In genomic region chr12:57750561-57751431, GRCh38 we compare ENCODE assay signal across 8 cellular contexts. TPM values are rescaled to one million over a fixed set of nuclear protein-coding genes. Genes with fewer than 3 reads are reported as not detected.
A peak's percentile ranks its signal among the peaks of the same experiment; 100 is the strongest.
DNase-seq lines count a peak whose midpoint lies in the region; ATAC-seq, FAIRE-seq and TF ChIP-seq lines count a peak whose summit lies in the region.

No MANE protein-coding gene starts in this region.

- peak overlapping the region; percentile 85 for H3K4me3 ChIP-seq in CD8-positive, alpha-beta T cell (ENCODE audit: low read depth, low read length)
- H3K4me3 ChIP-seq in OCI-LY7 (ENCODE audit: low read depth, low read length, poor library complexity, severe bottlenecking) (peak overlapping the region; percentile 92), H1 (ENCODE audit: extremely low read depth in 1 of 4, insufficient read depth in 2 of 4, low read depth in 3 of 4, low read length in 4 of 4) (peak overlapping the region; percentile 96 to 99 (median 98)), aorta (ENCODE audit: low read length in 2 of 2) (no peak overlapping the region)

- CTCF ChIA-PET in CD8-positive, alpha-beta T cell (lab: Charles Lee): interaction anchor here (0.9 kb wide), 1 partner anchor 8 kb away, joined by 4 read pairs; no protein-coding TSS in a partner anchor
- CTCF ChIA-PET in OCI-LY7 (lab: Charles Lee; ENCODE audit: unreplicated experiment): no interaction called here
- CTCF ChIA-PET in H1 (lab: Charles Lee; ENCODE audit: partially characterized antibody): interaction anchor here (1.0 to 1.6 kb wide), 3 partner anchors 8 to 24 kb away, joined by 3 to 8 read pairs (median 7); no protein-coding TSS in a partner anchor

- H4K91ac ChIP-seq in H1 (replicated peaks; ENCODE audit: insufficient read length, low read length): no peak overlapping the region

- H3K27me3 ChIP-seq in CD8-positive, alpha-beta T cell (ENCODE audit: insufficient read depth, low read length): no peaks in the 10 kb centered on the region
- H3K27me3 ChIP-seq in H1 (replicated peaks in 1 of 4; ENCODE audit: control insufficient read depth in 3 of 4, extremely low read depth in 1 of 4, insufficient read depth in 3 of 4, low read length in 3 of 4) (peaks cover 3 to 14% (median 8%) of the 10 kb centered on the region in 4 experiments), aorta (ENCODE audit: control insufficient read depth in 1 of 2, insufficient read depth in 2 of 2, low read length in 1 of 2) (no peaks in the 10 kb centered on the region)

- 90% methylated on average over 15 of the region's 15 CpGs; no CpG with 5 or more reads in 1 of the 2 experiments for whole genome bisulfite sequencing in H1 (ENCODE audit: extremely low coverage in 1 of 2, insufficient coverage in 1 of 2, insufficient read length in 1 of 2, insufficient replicate concordance in 2 of 2, low coverage in 1 of 2, low lambda C conversion rate in 2 of 2, missing lambda C conversion rate in 1 of 2), 2 experiments
- 84 to 88% methylated on average over 15 of the region's 15 CpGs for WGBS in aorta, 2 donors

- peaks cover 46% of the 10 kb centered on the region for H3K36me3 Mint-ChIP-seq in CD8-positive, alpha-beta T cell
- H3K36me3 Mint-ChIP-seq in neural crest cell (ENCODE audit: low read depth): peaks cover 28% of the 10 kb centered on the region

- TF ChIP-seq RAD21 in H1 (IDR thresholded peaks at IDR 0.05 in 1 of 2, conservative IDR thresholded peaks at IDR 0.05 in 1 of 2; ENCODE audit: low read depth in 2 of 2, low read length in 2 of 2): no peak

- peaks cover 55% of the 10 kb centered on the region for H3K4me1 Mint-ChIP-seq in CD8-positive, alpha-beta T cell (ENCODE audit: low read depth)
- peaks cover 51% of the 10 kb centered on the region for H3K4me1 Mint-ChIP-seq in neural crest cell

- peak overlapping the region in 3 of 4 experiments; percentile 96 to 99 (median 96); a peak in 6 of 7 replicates for H3K9ac ChIP-seq in H1 (replicated peaks in 1 of 4; ENCODE audit: extremely low read depth in 1 of 4, low read depth in 3 of 4, low read length in 3 of 4)

- H3K27me3 Mint-ChIP-seq in CD8-positive, alpha-beta T cell (ENCODE audit: low read depth): no peaks in the 10 kb centered on the region
- peaks cover 28% of the 10 kb centered on the region for H3K27me3 Mint-ChIP-seq in neural crest cell (ENCODE audit: low read depth)

- peaks cover 15% of the 10 kb centered on the region for H3K79me1 ChIP-seq in H1 (ENCODE audit: low read depth, low read length)

- H3K9me3 Mint-ChIP-seq in CD8-positive, alpha-beta T cell: no peaks in the 10 kb centered on the region
- no peaks in the 10 kb centered on the region for H3K9me3 Mint-ChIP-seq in neural crest cell

- H2AFZ ChIP-seq in OCI-LY7 (ENCODE audit: low read length) (no peak overlapping the region), H1 (ENCODE audit: low read length) (no peak overlapping the region)

- no peak overlapping the region for H2BK20ac ChIP-seq in H1 (ENCODE audit: low read length)

- intact Hi-C loops in CD8-positive, alpha-beta T cell (cut with DNase I, micrococcal nuclease): loop anchor here (5.0 kb wide), 3 partner anchors 97 to 1823 kb away; partner anchors contain the start of genes CTDSP2 (in 1 of the 2), NAB2 (in 1 of the 2) and PYM1 (in 1 of the 2)
- intact Hi-C loops in OCI-LY7 (cut with micrococcal nuclease; ENCODE audit: unreplicated experiment) (loop anchor here (5.0 kb wide), 2 partner anchors 228 to 508 kb away; partner anchors contain the start of genes DDIT3 and MBD6), aorta (cut with DNase I) (no loop called here)

- peaks cover 41% of the 10 kb centered on the region for H3K4me1 ChIP-seq in CD8-positive, alpha-beta T cell (ENCODE audit: insufficient read depth, low read length)
- H3K4me1 ChIP-seq in OCI-LY7 (ENCODE audit: insufficient read depth, low read length, poor library complexity, severe bottlenecking) (peaks cover 31% of the 10 kb centered on the region), H1 (replicated peaks in 1 of 4; ENCODE audit: control insufficient read depth in 3 of 4, insufficient read depth in 4 of 4, low read length in 3 of 4) (peaks cover 4 to 20% (median 5%) of the 10 kb centered on the region in 4 experiments; a peak in 6 of 7 replicates), aorta (ENCODE audit: control insufficient read depth in 1 of 2, insufficient read depth in 2 of 2, low read length in 2 of 2) (peaks cover 0 to 4% of the 10 kb centered on the region in 2 donors)

- TF ChIP-seq POLR2A in H1 (IDR thresholded peaks at IDR 0.05; ENCODE audit: control extremely low read depth in 1 of 2, low read depth in 2 of 2, low read length in 2 of 2): peak in 1 of 2 experiments; percentile 43; a peak in 1 of 3 replicates

- H3K4me2 ChIP-seq in OCI-LY7 (ENCODE audit: low read length) (peak overlapping the region; percentile 89), H1 (ENCODE audit: insufficient read depth in 1 of 2, low read depth in 2 of 2, low read length in 2 of 2) (peak overlapping the region; percentile 95 to 96)

- H3K14ac ChIP-seq in H1 (ENCODE audit: insufficient read length): no peak overlapping the region

- H3K4ac ChIP-seq in H1 (replicated peaks; ENCODE audit: insufficient read length, low read depth, low read length): peak overlapping the region; percentile 47

- no peaks in the 10 kb centered on the region for H3K9me2 ChIP-seq in OCI-LY7 (ENCODE audit: insufficient read depth, low read length)

- peak overlapping the region; percentile 66 for H2AK5ac ChIP-seq in H1 (ENCODE audit: low read depth, low read length)

- no peak for ATAC-seq in CD8-positive, alpha-beta T cell
- ATAC-seq in HG03442 (IDR thresholded peaks at IDR 0.05; ENCODE audit: unreplicated experiment) (no peak), aorta (ENCODE audit: low FRiP score) (no peak)

- H2BK15ac ChIP-seq in H1 (ENCODE audit: low read length): no peak overlapping the region; the same call in 1 of the 2 replicates

- H3K4me3 Mint-ChIP-seq in CD8-positive, alpha-beta T cell: peak overlapping the region; percentile 90
- H3K4me3 Mint-ChIP-seq in neural crest cell: peak overlapping the region; percentile 98

- no peak overlapping the region for H3K23ac ChIP-seq in H1 (ENCODE audit: insufficient read length)

- peak overlapping the region; percentile 97 for H4K8ac ChIP-seq in H1 (ENCODE audit: extremely low read depth, insufficient read depth, low read length)

- no peak for TF ChIP-seq CTCF in CD8-positive, alpha-beta T cell (IDR thresholded peaks at IDR 0.05)
- TF ChIP-seq CTCF in OCI-LY7 (conservative IDR thresholded peaks at IDR 0.05; ENCODE audit: low read length) (no peak), H1 (IDR thresholded peaks at IDR 0.05; ENCODE audit: control extremely low read depth in 1 of 3, insufficient read depth in 1 of 3, low read depth in 1 of 3, low read length in 3 of 3) (no peak), neural crest cell (conservative IDR thresholded peaks at IDR 0.05) (no peak)

- POLR2A ChIA-PET in CD8-positive, alpha-beta T cell (lab: Charles Lee): no interaction called here
- POLR2A ChIA-PET in OCI-LY7 (lab: Charles Lee) (interaction anchor here (1.2 kb wide), 1 partner anchor 10 kb away, joined by 4 read pairs; no protein-coding TSS in a partner anchor), H1 (lab: Charles Lee; ENCODE audit: partially characterized antibody) (interaction anchor here (0.7 to 5.3 kb wide), 8 partner anchors 9 to 226 kb away, joined by 3 to 25 read pairs (median 3); partner anchors contain the start of gene AGAP2)

- no peak for DNase-seq in CD8-positive, alpha-beta T cell
- DNase-seq in OCI-LY7 (ENCODE audit: low spot score): no peak
- DNase-seq in H1 (ENCODE audit: low read depth in 1 of 2, low spot score in 2 of 2): no peak
- no peak for DNase-seq in neural crest cell (ENCODE audit: low read depth, low spot score)
- no peak for DNase-seq in aorta
- DNase-seq in HPDE6-E6E7 (ENCODE audit: extremely low spot score): no peak
- no peak for DNase-seq in GOT3 (lab: John Stamatoyannopoulos, UW)

- TF ChIP-seq EP300 in H1 (IDR thresholded peaks at IDR 0.05; ENCODE audit: borderline replicate concordance in 1 of 2, low read depth in 2 of 2, low read length in 2 of 2): no peak

- no peak overlapping the region for H4K5ac ChIP-seq in H1 (ENCODE audit: insufficient read length, low read depth, low read length)

- no TSS peak for BruUV-seq in OCI-LY7 (replicated peaks; lab: Mats Ljungman, UMichigan)

- no peak overlapping the region for H3K27ac ChIP-seq in CD8-positive, alpha-beta T cell (ENCODE audit: low read depth, low read length)
- H3K27ac ChIP-seq in OCI-LY7 (ENCODE audit: low read depth, low read length, poor library complexity, severe bottlenecking) (peak overlapping the region; percentile 42), H1 (ENCODE audit: low read depth, low read length) (peak overlapping the region; percentile 86; the same call in 1 of the 2 replicates), aorta (ENCODE audit: low read depth in 1 of 2, low read length in 2 of 2) (peak overlapping the region in 1 of 2 donors; percentile 65)

- peak overlapping the region; percentile 52 for H3K56ac ChIP-seq in H1 (replicated peaks; ENCODE audit: insufficient read length, low read depth, low read length)

- no peak for FAIRE-seq in H1 (lab: Jason Lieb, UNC)

- no peak overlapping the region for H3K18ac ChIP-seq in H1 (ENCODE audit: extremely low read depth, low read length)

- H3K79me2 ChIP-seq in OCI-LY7 (ENCODE audit: insufficient read depth, low read depth, low read length) (peaks cover 32% of the 10 kb centered on the region), H1 (ENCODE audit: control insufficient read depth in 1 of 2, insufficient read depth in 2 of 2, low read length in 2 of 2) (peaks cover 12 to 20% of the 10 kb centered on the region in 2 experiments)

- H3K23me2 ChIP-seq in H1 (ENCODE audit: low read depth, low read length): peaks cover 18% of the 10 kb centered on the region

- peaks cover 5% of the 10 kb centered on the region for H3K36me3 ChIP-seq in CD8-positive, alpha-beta T cell (ENCODE audit: insufficient read depth, low read length)
- peaks cover 56% of the 10 kb centered on the region for H3K36me3 ChIP-seq in OCI-LY7 (ENCODE audit: insufficient read depth, low read length)
- H3K36me3 ChIP-seq in H1 (ENCODE audit: control insufficient read depth in 2 of 4, insufficient read depth in 4 of 4, low read length in 3 of 4): peaks cover 21 to 49% (median 36%) of the 10 kb centered on the region in 4 experiments
- peaks cover 0 to 4% of the 10 kb centered on the region in 2 donors for H3K36me3 ChIP-seq in aorta (ENCODE audit: control insufficient read depth in 1 of 2, insufficient read depth in 2 of 2, low read length in 1 of 2)

- H2BK120ac ChIP-seq in H1 (replicated peaks; ENCODE audit: low read depth, low read length): no peak overlapping the region

- 0 out of 2 replicates have a peak overlapping the region, but pooled peaks have one; percentile 11 for H2BK12ac ChIP-seq in H1 (ENCODE audit: low read depth, low read length)

- H4K20me1 ChIP-seq in OCI-LY7 (ENCODE audit: insufficient read depth, low read length) (no peaks in the 10 kb centered on the region), H1 (replicated peaks in 1 of 2; ENCODE audit: control insufficient read depth in 1 of 2, insufficient read depth in 2 of 2, low read length in 2 of 2) (peaks cover under 1 to 2% of the 10 kb centered on the region in 2 experiments)

- peak overlapping the region; percentile 87; the same call in 1 of the 2 replicates for H2BK5ac ChIP-seq in H1 (ENCODE audit: low read depth, low read length)

- H3K9me3 ChIP-seq in CD8-positive, alpha-beta T cell (ENCODE audit: low read length): no peaks in the 10 kb centered on the region
- H3K9me3 ChIP-seq in OCI-LY7 (ENCODE audit: low read length) (no peaks in the 10 kb centered on the region), H1 (ENCODE audit: insufficient read depth in 2 of 2, low read depth in 1 of 2, low read length in 1 of 2) (no peaks in the 10 kb centered on the region), aorta (ENCODE audit: control insufficient read depth, low read length) (no peaks in the 10 kb centered on the region)

- H3K27ac Mint-ChIP-seq in CD8-positive, alpha-beta T cell: peak overlapping the region; percentile 88
- peak overlapping the region; percentile 100 for H3K27ac Mint-ChIP-seq in neural crest cell (ENCODE audit: unreplicated experiment)

RNA-seq across cellular contexts. Expression of gene CDK4, which starts 1.3 kb away (rescaled TPM):
- total RNA-seq in CD8-positive, alpha-beta T cell: 10 to 100 TPM in 1 of 2 experiments, 1 to 10 TPM in 1; 8.5 to 10.0 TPM
- 272 and 280 TPM in 2 replicates for total RNA-seq in OCI-LY7 (2014; rRNA removed; shearing (Covaris generic))
- 172 and 192 TPM in 2 replicates for total RNA-seq in OCI-LY7 (2022)
- total RNA-seq in H1 (2021; fragmentation: NEBNext Ultra II Directional; extraction: Animal tissue kit (Norgen Biotek cat#: 25700)): 174 and 180 TPM in 2 replicates
- 311 and 368 TPM in 2 replicates for polyA plus RNA-seq in H1 (2011; rRNA removed)
- polyA plus RNA-seq in H1 (2011; cell fraction: cytosol; rRNA removed): 368 TPM
- polyA plus RNA-seq in H1 (2011; cell fraction: nucleus; rRNA removed): 288 TPM
- 210 to 260 TPM (median 226 TPM) in 4 replicates for polyA plus RNA-seq in H1 (2012, experiment 1 of 2)
- 272 TPM for polyA plus RNA-seq in H1 (2012, experiment 2 of 2)
- 111 TPM for polyA plus RNA-seq in H1 (2013, experiment 1 of 2)
- 105 TPM for polyA plus RNA-seq in H1 (2013, experiment 2 of 2)
- polyA minus RNA-seq in H1 (2011; rRNA and poly(A)+ RNA removed): 218 and 329 TPM in 2 replicates
- 110 TPM for polyA minus RNA-seq in H1 (2011; cell fraction: cytosol; rRNA and poly(A)+ RNA removed)
- 99.0 TPM for polyA minus RNA-seq in H1 (2011; cell fraction: nucleus; rRNA and poly(A)+ RNA removed)
- total RNA-seq in neural crest cell: 332 and 333 TPM in 2 replicates
- total RNA-seq in aorta: 10 to 100 TPM; 54.6 to 55.0 TPM
- 10 to 100 TPM; 44.7 to 60.4 TPM for polyA plus RNA-seq in aorta

RNA-seq across cellular contexts. Expression of gene MARCHF9, which starts 4.1 kb away (rescaled TPM):
- total RNA-seq in CD8-positive, alpha-beta T cell: 10 to 100 TPM; 23.1 to 25.1 TPM
- 29.3 and 29.4 TPM in 2 replicates for total RNA-seq in OCI-LY7 (2014; rRNA removed; shearing (Covaris generic))
- total RNA-seq in OCI-LY7 (2022): 46.2 and 47.7 TPM in 2 replicates
- total RNA-seq in H1 (2021; fragmentation: NEBNext Ultra II Directional; extraction: Animal tissue kit (Norgen Biotek cat#: 25700)): 6.1 and 6.4 TPM in 2 replicates
- polyA plus RNA-seq in H1 (2011; rRNA removed): 6.6 and 7.8 TPM in 2 replicates
- 7.0 TPM for polyA plus RNA-seq in H1 (2011; cell fraction: cytosol; rRNA removed)
- polyA plus RNA-seq in H1 (2011; cell fraction: nucleus; rRNA removed): 13.3 TPM
- polyA plus RNA-seq in H1 (2012, experiment 1 of 2): 4.7 to 8.7 TPM (median 8.1 TPM) in 4 replicates
- polyA plus RNA-seq in H1 (2012, experiment 2 of 2): 8.9 TPM
- polyA plus RNA-seq in H1 (2013, experiment 1 of 2): 4.9 TPM
- 4.5 TPM for polyA plus RNA-seq in H1 (2013, experiment 2 of 2)
- 5.9 and 6.2 TPM in 2 replicates for polyA minus RNA-seq in H1 (2011; rRNA and poly(A)+ RNA removed)
- polyA minus RNA-seq in H1 (2011; cell fraction: cytosol; rRNA and poly(A)+ RNA removed): 3.5 TPM
- 4.1 TPM for polyA minus RNA-seq in H1 (2011; cell fraction: nucleus; rRNA and poly(A)+ RNA removed)
- total RNA-seq in neural crest cell: 16.7 and 18.8 TPM in 2 replicates
- 10 to 100 TPM; 10.8 to 17.1 TPM for total RNA-seq in aorta
- 10 to 100 TPM in 1 of 2 donors, 1 to 10 TPM in 1; 4.8 to 29.9 TPM for polyA plus RNA-seq in aorta

RNA-seq across cellular contexts. Expression of gene TSPAN31, which starts 6.0 kb away (rescaled TPM):
- total RNA-seq in CD8-positive, alpha-beta T cell: 1 to 10 TPM; 7.3 to 8.0 TPM
- total RNA-seq in OCI-LY7 (2014; rRNA removed; shearing (Covaris generic)): 0.80 and 2.4 TPM in 2 replicates
- 6.3 and 6.4 TPM in 2 replicates for total RNA-seq in OCI-LY7 (2022)
- 15.2 and 15.8 TPM in 2 replicates for total RNA-seq in H1 (2021; fragmentation: NEBNext Ultra II Directional; extraction: Animal tissue kit (Norgen Biotek cat#: 25700))
- polyA plus RNA-seq in H1 (2011; rRNA removed): 23.3 and 31.4 TPM in 2 replicates
- polyA plus RNA-seq in H1 (2011; cell fraction: cytosol; rRNA removed): 22.7 TPM
- polyA plus RNA-seq in H1 (2011; cell fraction: nucleus; rRNA removed): 12.1 TPM
- 14.1 to 22.6 TPM (median 19.5 TPM) in 4 replicates for polyA plus RNA-seq in H1 (2012, experiment 1 of 2)
- polyA plus RNA-seq in H1 (2012, experiment 2 of 2): 20.3 TPM
- polyA plus RNA-seq in H1 (2013, experiment 1 of 2): 15.8 TPM
- 17.6 TPM for polyA plus RNA-seq in H1 (2013, experiment 2 of 2)
- polyA minus RNA-seq in H1 (2011; rRNA and poly(A)+ RNA removed): 26.3 and 33.9 TPM in 2 replicates
- 11.2 TPM for polyA minus RNA-seq in H1 (2011; cell fraction: cytosol; rRNA and poly(A)+ RNA removed)
- polyA minus RNA-seq in H1 (2011; cell fraction: nucleus; rRNA and poly(A)+ RNA removed): 15.2 TPM
- 23.5 and 26.9 TPM in 2 replicates for total RNA-seq in neural crest cell
- total RNA-seq in aorta: 10 to 100 TPM; 31.4 to 37.6 TPM
- polyA plus RNA-seq in aorta: 10 to 100 TPM; 27.4 to 40.6 TPM

RNA-seq across cellular contexts. Expression of gene AGAP2, which starts 12.3 kb away (rescaled TPM):
- 10 to 100 TPM; 22.2 to 23.5 TPM for total RNA-seq in CD8-positive, alpha-beta T cell
- 10.7 and 14.8 TPM in 2 replicates for total RNA-seq in OCI-LY7 (2014; rRNA removed; shearing (Covaris generic))
- total RNA-seq in OCI-LY7 (2022): 26.5 and 28.8 TPM in 2 replicates
- 1.5 and 1.7 TPM in 2 replicates for total RNA-seq in H1 (2021; fragmentation: NEBNext Ultra II Directional; extraction: Animal tissue kit (Norgen Biotek cat#: 25700))
- 1.5 and 1.8 TPM in 2 replicates for polyA plus RNA-seq in H1 (2011; rRNA removed)
- 1.4 TPM for polyA plus RNA-seq in H1 (2011; cell fraction: cytosol; rRNA removed)
- polyA plus RNA-seq in H1 (2011; cell fraction: nucleus; rRNA removed): 6.8 TPM
- polyA plus RNA-seq in H1 (2012, experiment 1 of 2): 1.7 to 2.6 TPM (median 2.1 TPM) in 4 replicates
- 0.91 TPM for polyA plus RNA-seq in H1 (2012, experiment 2 of 2)
- polyA plus RNA-seq in H1 (2013, experiment 1 of 2): 1.0 TPM
- 1.3 TPM for polyA plus RNA-seq in H1 (2013, experiment 2 of 2)
- polyA minus RNA-seq in H1 (2011; rRNA and poly(A)+ RNA removed): 0.63 and 0.98 TPM in 2 replicates
- 2.1 TPM for polyA minus RNA-seq in H1 (2011; cell fraction: cytosol; rRNA and poly(A)+ RNA removed)
- 2.8 TPM for polyA minus RNA-seq in H1 (2011; cell fraction: nucleus; rRNA and poly(A)+ RNA removed)
- 3.9 and 4.1 TPM in 2 replicates for total RNA-seq in neural crest cell
- total RNA-seq in aorta: 1 to 10 TPM; 2.6 to 3.6 TPM
- polyA plus RNA-seq in aorta: under 1 TPM; 0.18 to 0.88 TPM

RNA-seq across cellular contexts. Expression of gene CYP27B1, which starts 16.1 kb away (rescaled TPM):
- total RNA-seq in CD8-positive, alpha-beta T cell: 1 to 10 TPM; 2.0 to 2.2 TPM
- total RNA-seq in OCI-LY7 (2014; rRNA removed; shearing (Covaris generic)): 6.5 and 7.1 TPM in 2 replicates
- total RNA-seq in OCI-LY7 (2022): 6.6 and 6.9 TPM in 2 replicates
- 2.3 and 3.3 TPM in 2 replicates for total RNA-seq in H1 (2021; fragmentation: NEBNext Ultra II Directional; extraction: Animal tissue kit (Norgen Biotek cat#: 25700))
- 2.6 and 2.9 TPM in 2 replicates for polyA plus RNA-seq in H1 (2011; rRNA removed)
- polyA plus RNA-seq in H1 (2011; cell fraction: cytosol; rRNA removed): 2.5 TPM
- 6.3 TPM for polyA plus RNA-seq in H1 (2011; cell fraction: nucleus; rRNA removed)
- polyA plus RNA-seq in H1 (2012, experiment 1 of 2): 1.9 to 2.5 TPM (median 2.3 TPM) in 4 replicates
- polyA plus RNA-seq in H1 (2012, experiment 2 of 2): 1.9 TPM
- polyA plus RNA-seq in H1 (2013, experiment 1 of 2): 1.4 TPM
- 1.2 TPM for polyA plus RNA-seq in H1 (2013, experiment 2 of 2)
- polyA minus RNA-seq in H1 (2011; rRNA and poly(A)+ RNA removed): 2.0 and 2.1 TPM in 2 replicates
- polyA minus RNA-seq in H1 (2011; cell fraction: cytosol; rRNA and poly(A)+ RNA removed): 4.8 TPM
- polyA minus RNA-seq in H1 (2011; cell fraction: nucleus; rRNA and poly(A)+ RNA removed): 4.4 TPM
- total RNA-seq in neural crest cell: 3.2 and 4.2 TPM in 2 replicates
- total RNA-seq in aorta: 1 to 10 TPM in 1 of 2 donors, under 1 TPM in 1; 0.94 to 1.5 TPM
- under 1 TPM in 1 of 2 donors, not detected in 1; 0.28 TPM for polyA plus RNA-seq in aorta

Comparison
In these comparisons a context has a peak if more than half of its experiments do, and no peak if none do; other contexts are left out.
1. H3K4me3 ChIP-seq: peak in CD8-positive, alpha-beta T cell (single experiment), OCI-LY7 (single experiment) and H1 (4 of 4); none in aorta (0 of 2).
2. RNA of gene CDK4, which starts 1.3 kb away (total RNA-seq): 332 to 333 TPM in neural crest cell, 172 to 280 TPM in OCI-LY7, 174 to 180 TPM in H1 and 54.6 to 55.0 TPM in aorta; 8.5 to 10.0 TPM in CD8-positive, alpha-beta T cell; every median in the first group is over 4 times any median in the second.
3. intact Hi-C loops: an anchor here in CD8-positive, alpha-beta T cell (5.0 kb wide) and OCI-LY7 (5.0 kb wide); none called in aorta.